Comparison of ENCODE assay signal across 22 cellular contexts in genomic region chr12:124172646-124173045, GRCh38.
DNase-seq lines count a peak whose midpoint lies in the region; ATAC-seq and TF ChIP-seq lines count a peak whose summit lies in the region.
"Had no signal": no experiment of that assay in that cellular context is flagged by ENCODE, and none has a peak within 500 bp of the region (broad histone marks: within the 10 kb centered on the region; RNA-seq: fewer than 3 reads in every experiment).

No MANE protein-coding gene starts in this region.

- dilution Hi-C loops in IMR-90 (cut with HindIII; ENCODE audit: low sequenced_read_pairs, unreplicated experiment) = no loop called here

- H3K36me3 ChIP-seq in IMR-90 (ENCODE audit: control insufficient read depth, insufficient read depth, low read length) (no peaks in the 10 kb centered on the region), osteoblast (ENCODE audit: insufficient read depth, low read length) (no peaks in the 10 kb centered on the region)
- H3K36me3 ChIP-seq: ovary had no signal

- no peak overlapping the region for H3K18ac ChIP-seq in IMR-90 (ENCODE audit: low read depth, low read length)

- peak overlapping the region in 6 of 7 donors; percentile 3 to 82 (median 70) for H3K27ac Mint-ChIP-seq in CD14-positive monocyte
- H3K27ac Mint-ChIP-seq: activated B cell treated with CpG ODN at 0.5 μM for 24 hours; activated naive CD8-positive, alpha-beta T cell treated with anti-CD3 and anti-CD28 coated beads, Interleukin-2, amount 50 U/mL, for 24 hours; activated T-helper 1 cell treated with anti-CD3 and anti-CD28 coated beads, Interleukin-12 subunit alpha, Interleukin-12 subunit beta, Interleukin-2, Interleukin-4 antibody, amounts not matched to agents 30 ng/mL and 10 ng/mL and 1 ng/mL, durations not matched to agents 14 hours and 24 hours and 36 hours; memory B cell; naive B cell; stimulated activated naive CD8-positive, alpha-beta T cell treated with anti-CD3 and anti-CD28 coated beads, Interleukin-15, amount 100 ng/mL, for 72 hours had no signal

- H3K9me3 Mint-ChIP-seq in CD14-positive monocyte = peaks cover 3 to 13% (median 9%) of the 10 kb centered on the region in 7 donors
- H3K9me3 Mint-ChIP-seq: activated T-helper 1 cell treated with anti-CD3 and anti-CD28 coated beads, Interleukin-12 subunit alpha, Interleukin-12 subunit beta, Interleukin-2, Interleukin-4 antibody, amounts not matched to agents 30 ng/mL and 10 ng/mL and 1 ng/mL, durations not matched to agents 14 hours and 24 hours and 36 hours; memory B cell had no signal

- no peak overlapping the region for H3K14ac ChIP-seq in IMR-90 (replicated peaks; ENCODE audit: low read depth, low read length)

- H2AFZ ChIP-seq in IMR-90 (replicated peaks; ENCODE audit: low read length, poor library complexity) (no peak overlapping the region), osteoblast (ENCODE audit: low read length) (peak overlapping the region; percentile 12)

- H4K5ac ChIP-seq in IMR-90 (ENCODE audit: low read depth, low read length) = no peak overlapping the region

- no peak overlapping the region for H2BK120ac ChIP-seq in IMR-90 (ENCODE audit: low read depth, low read length)

- peak overlapping the region in 1 of 2 donors; percentile 35 for H3K4me3 Mint-ChIP-seq in CD14-positive monocyte
- H3K4me3 Mint-ChIP-seq: activated B cell treated with CpG ODN at 0.5 μM for 24 hours; activated naive CD8-positive, alpha-beta T cell treated with anti-CD3 and anti-CD28 coated beads, Interleukin-2, amount 50 U/mL, for 24 hours; activated T-helper 1 cell treated with anti-CD3 and anti-CD28 coated beads, Interleukin-12 subunit alpha, Interleukin-12 subunit beta, Interleukin-2, Interleukin-4 antibody, amounts not matched to agents 30 ng/mL and 10 ng/mL and 1 ng/mL, durations not matched to agents 14 hours and 24 hours and 36 hours; memory B cell; naive B cell; stimulated activated naive CD8-positive, alpha-beta T cell treated with anti-CD3 and anti-CD28 coated beads, Interleukin-15, amount 100 ng/mL, for 72 hours had no signal

- TF ChIP-seq POLR2A in IMR-90 (IDR thresholded peaks at IDR 0.05; ENCODE audit: low read depth, low read length) = no peak

- intact Hi-C loops in CD14-positive monocyte (cut with micrococcal nuclease) (no loop called here), IMR-90 (cut with micrococcal nuclease) (no loop called here)

- H3K27me3 ChIP-seq in IMR-90 (ENCODE audit: control insufficient read depth, insufficient read depth, low read length) (peaks cover 27% of the 10 kb centered on the region), osteoblast (ENCODE audit: insufficient read depth, low read length) (no peaks in the 10 kb centered on the region)
- H3K27me3 ChIP-seq: ovary had no signal

- H4K91ac ChIP-seq in IMR-90 (ENCODE audit: insufficient read depth, low read depth, low read length) = no peak overlapping the region

- no peak for ATAC-seq in IMR-90 (ENCODE audit: low read depth)
- ATAC-seq in HG02763 (IDR thresholded peaks at IDR 0.05; ENCODE audit: unreplicated experiment) = no peak
- ATAC-seq in HG03095 (IDR thresholded peaks at IDR 0.05; ENCODE audit: unreplicated experiment) = no peak
- ATAC-seq: activated naive CD8-positive, alpha-beta T cell treated with anti-CD3 and anti-CD28 coated beads, Interleukin-2, amount 50 U/mL, for 24 hours; stimulated activated naive CD8-positive, alpha-beta T cell treated with anti-CD3 and anti-CD28 coated beads, Interleukin-15, amount 100 ng/mL, for 72 hours had no signal

- H2BK15ac ChIP-seq in IMR-90 (ENCODE audit: low read depth, low read length) = no peak overlapping the region

- H3K4ac ChIP-seq in IMR-90 (ENCODE audit: low read depth, low read length) = no peak overlapping the region

- CTCF ChIA-PET in IMR-90 (lab: Yijun Ruan, JAX) = no interaction called here

- no peak overlapping the region for H2BK20ac ChIP-seq in IMR-90 (ENCODE audit: low read depth, low read length)

- in situ Hi-C loops in IMR-90 (cut with MboI; ENCODE audit: low sequenced_read_pairs) = no loop called here
- in situ Hi-C loops in astrocyte of the spinal cord (cut with HindIII; ENCODE audit: low sequenced_read_pairs) = no loop called here
- in situ Hi-C loops in KBM-7 (cut with MboI; ENCODE audit: low pct_unique_long_range_greater_than_20kb, low sequenced_read_pairs) = no loop called here

- 0 out of 2 replicates have a peak, but pooled peaks cover 2% of the 10 kb centered on the region for H3K9me1 ChIP-seq in IMR-90 (ENCODE audit: insufficient read depth, low read length)

- H3K4me1 ChIP-seq in IMR-90 (ENCODE audit: control insufficient read depth, insufficient read depth, low read length) = no peaks in the 10 kb centered on the region
- H3K4me1 ChIP-seq in osteoblast (ENCODE audit: insufficient read depth, low read length) = peaks cover 28% of the 10 kb centered on the region

- no TSS peak for BruUV-seq in IMR-90 (replicated peaks; lab: Mats Ljungman, UMichigan)

- H4K8ac ChIP-seq in IMR-90 (ENCODE audit: low read depth in 2 of 2, low read length in 2 of 2) = no peak overlapping the region

- H2AK5ac ChIP-seq in IMR-90 (ENCODE audit: low read depth, low read length) = no peak overlapping the region

- H3K79me2 ChIP-seq in osteoblast (ENCODE audit: insufficient read depth, low read length) = no peaks in the 10 kb centered on the region

- H3K4me1 Mint-ChIP-seq in CD14-positive monocyte = peaks cover 38% of the 10 kb centered on the region
- H3K4me1 Mint-ChIP-seq: activated B cell treated with CpG ODN at 0.5 μM for 24 hours; activated naive CD8-positive, alpha-beta T cell treated with anti-CD3 and anti-CD28 coated beads, Interleukin-2, amount 50 U/mL, for 24 hours; memory B cell; naive B cell; stimulated activated naive CD8-positive, alpha-beta T cell treated with anti-CD3 and anti-CD28 coated beads, Interleukin-15, amount 100 ng/mL, for 72 hours had no signal

- no peak overlapping the region for H3K9ac ChIP-seq in IMR-90 (ENCODE audit: low read depth, low read length)
- H3K9ac ChIP-seq: KMS-11 had no signal

- no peak overlapping the region for H3K56ac ChIP-seq in IMR-90 (ENCODE audit: extremely low read depth, insufficient read depth, low read length)

- no peaks in the 10 kb centered on the region for H4K20me1 ChIP-seq in IMR-90 (ENCODE audit: insufficient read depth, low read length)
- H4K20me1 ChIP-seq in osteoblast (ENCODE audit: insufficient read depth, low read length) = no peaks in the 10 kb centered on the region

- no peak overlapping the region for H3K4me3 ChIP-seq in IMR-90 (ENCODE audit: insufficient read depth, low read depth, low read length)
- H3K4me3 ChIP-seq in astrocyte of the spinal cord (ENCODE audit: low read depth, low read length) = no peak overlapping the region
- no peak overlapping the region for H3K4me3 ChIP-seq in osteoblast (ENCODE audit: insufficient read depth, low read length)
- H3K4me3 ChIP-seq: ovary had no signal

- H2BK5ac ChIP-seq in IMR-90 (ENCODE audit: low read depth, low read length, poor library complexity, severe bottlenecking) = no peak overlapping the region

- no peaks in the 10 kb centered on the region for H3K79me1 ChIP-seq in IMR-90 (ENCODE audit: low read depth in 1 of 2, low read length in 2 of 2)

- H3K9me3 ChIP-seq in IMR-90 (ENCODE audit: control insufficient read depth, insufficient read depth, low read length) = no peaks in the 10 kb centered on the region
- no peaks in the 10 kb centered on the region for H3K9me3 ChIP-seq in osteoblast (ENCODE audit: low read depth, low read length)
- H3K9me3 ChIP-seq: ovary had no signal

- POLR2A ChIA-PET in IMR-90 (lab: Charles Lee; ENCODE audit: unreplicated experiment) = no interaction called here

- H2AK9ac ChIP-seq in IMR-90 (replicated peaks; ENCODE audit: low read depth, low read length, poor library complexity) = peak overlapping the region; percentile 30

- peaks cover 8 to 15% (median 14%) of the 10 kb centered on the region in 3 donors for H3K27me3 Mint-ChIP-seq in CD14-positive monocyte (ENCODE audit: low read depth in 3 of 3)

- WGBS in IMR-90 (ENCODE audit: extremely low coverage in 2 of 2, insufficient read length in 1 of 2), 2 experiments = 60% methylated on average over 1 of the region's 6 CpGs; no CpG with 5 or more reads in 1 of the 2 experiments

- DNase-seq in CD14-positive monocyte (ENCODE audit: low spot score) (no peak), IMR-90 (no peak), astrocyte of the spinal cord (ENCODE audit: low read depth, low spot score) (peak; percentile 20), osteoblast (ENCODE audit: insufficient read length, low spot score, missing footprints) (no peak), HPDE6-E6E7 (ENCODE audit: extremely low spot score) (no peak), KBM-7 (no peak)
- DNase-seq: activated B cell treated with CpG ODN at 0.5 μM for 24 hours; activated naive CD8-positive, alpha-beta T cell treated with anti-CD3 and anti-CD28 coated beads, Interleukin-2, amount 50 U/mL, for 24 hours; AML-193; kidney; naive B cell; NCI-H1092; NCI-H526; ovary; SHP77 treated with DMSO at 0.1 percent for 48 hours; stimulated activated naive CD8-positive, alpha-beta T cell treated with anti-CD3 and anti-CD28 coated beads, Interleukin-15, amount 100 ng/mL, for 72 hours had no signal

- H3K27ac ChIP-seq in IMR-90 (ENCODE audit: insufficient read depth, low read length) = no peak overlapping the region
- peak overlapping the region; percentile 71 for H3K27ac ChIP-seq in osteoblast (ENCODE audit: low read depth, low read length)
- H3K27ac ChIP-seq: HL-60, KMS-11, ovary had no signal

- peaks cover 1 to 4% of the 10 kb centered on the region in 2 donors for H3K36me3 Mint-ChIP-seq in CD14-positive monocyte
- H3K36me3 Mint-ChIP-seq: memory B cell, naive B cell had no signal

- no peak for TF ChIP-seq RAD21 in IMR-90 (IDR thresholded peaks at IDR 0.05; ENCODE audit: low read length)

- TF ChIP-seq CTCF in CD14-positive monocyte (IDR thresholded peaks at IDR 0.05) (no peak), IMR-90 (conservative IDR thresholded peaks at IDR 0.05; ENCODE audit: low read depth, low read length) (no peak), astrocyte of the spinal cord (IDR thresholded peaks at IDR 0.05; ENCODE audit: low read depth, low read length) (no peak), osteoblast (IDR thresholded peaks at IDR 0.05; ENCODE audit: extremely low read depth, low read depth, low read length) (no peak)

- no peak overlapping the region for H3K4me2 ChIP-seq in IMR-90 (ENCODE audit: low read depth, low read length)
- H3K4me2 ChIP-seq in osteoblast (ENCODE audit: insufficient read depth, low read length) = no peak overlapping the region
- H3K4me2 ChIP-seq: KMS-11 had no signal

- no peak overlapping the region for H3K23ac ChIP-seq in IMR-90 (ENCODE audit: low read depth, low read length)

TF ChIP-seq in IMR-90, 13 proteins besides CTCF, POLR2A, EP300 and RAD21 (continues in another document):
- TF ChIP-seq MAFK (IDR thresholded peaks at IDR 0.05; ENCODE audit: low read depth, low read length) (no peak), RFX5 (IDR thresholded peaks at IDR 0.05; ENCODE audit: low read depth, low read length) (no peak)
